ENCODE assay signal across 15 cellular contexts in the genomic region with DNA sequence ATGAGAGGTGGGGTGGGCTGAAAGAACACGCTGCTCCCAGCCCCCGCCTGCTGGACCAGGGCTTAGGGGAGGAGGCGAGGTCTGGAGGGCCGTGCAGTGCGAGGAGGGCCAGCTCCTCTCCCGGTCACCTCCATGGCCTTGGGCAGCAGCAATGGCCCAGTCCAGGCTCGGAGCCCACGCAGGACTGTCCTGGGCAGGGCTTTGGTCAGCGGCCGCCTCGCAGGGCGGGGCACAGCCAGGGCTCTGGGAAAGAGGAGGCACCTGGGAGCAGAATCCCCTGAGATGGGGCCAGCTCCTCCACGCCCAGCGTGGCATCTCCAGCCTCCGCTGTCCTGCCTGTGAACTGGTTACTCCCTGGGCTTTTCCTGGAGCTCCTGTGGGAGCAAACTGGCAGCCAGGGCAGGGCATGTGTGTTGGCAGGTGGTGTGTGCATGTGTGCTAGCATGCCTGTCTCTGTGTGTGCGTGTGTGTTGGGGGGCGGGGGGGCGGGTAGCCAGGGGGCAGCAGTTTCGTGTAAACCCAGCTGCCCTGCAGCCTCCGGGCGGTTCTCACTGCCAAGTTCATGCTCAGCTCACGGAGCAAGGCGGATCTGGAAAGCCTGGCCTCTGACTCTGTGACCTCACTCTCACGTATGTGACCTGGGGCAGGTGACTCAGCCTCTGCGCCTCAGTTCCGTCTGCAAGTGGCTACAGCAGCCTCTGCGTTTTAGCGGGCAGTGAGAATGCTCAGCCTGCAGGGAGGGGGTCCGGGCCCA. TPM values are rescaled to one million over a fixed set of nuclear protein-coding genes. Genes with fewer than 3 reads are reported as not detected.
A peak's percentile ranks its signal among the peaks of the same experiment; 100 is the strongest.
DNase-seq lines count a peak whose midpoint lies in the region; ATAC-seq, FAIRE-seq and TF ChIP-seq lines count a peak whose summit lies in the region.
"Had no signal": no experiment of that assay in that cellular context is flagged by ENCODE, and none has a peak within 500 bp of the region (broad histone marks: within the 10 kb centered on the region; RNA-seq: fewer than 3 reads in every experiment).

No MANE protein-coding gene starts in this region.

- H3K9me3 ChIP-seq in SK-N-SH = no peaks in the 10 kb centered on the region
- H3K9me3 ChIP-seq in ascending aorta = peaks cover 12 to 28% of the 10 kb centered on the region in 2 donors
- H3K9me3 ChIP-seq: Caco-2, psoas muscle had no signal

- no peak overlapping the region for H3K4me2 ChIP-seq in SK-N-SH

- no peaks in the 10 kb centered on the region for H4K20me1 ChIP-seq in SK-N-SH (ENCODE audit: insufficient read depth)

- H3K79me2 ChIP-seq in SK-N-SH (ENCODE audit: insufficient read depth) = no peaks in the 10 kb centered on the region

- no peaks in the 10 kb centered on the region for H3K9me2 ChIP-seq in SK-N-SH

- ATAC-seq in HG03521 (IDR thresholded peaks at IDR 0.05; ENCODE audit: unreplicated experiment) = no peak
- ATAC-seq: psoas muscle had no signal

- H3K36me3 ChIP-seq in bronchial epithelial cell (ENCODE audit: control insufficient read depth, insufficient read depth, low read length) = no peaks in the 10 kb centered on the region
- H3K36me3 ChIP-seq in SK-N-SH (replicated peaks in 1 of 2; ENCODE audit: control insufficient read depth in 1 of 2, insufficient read depth in 2 of 2, low read length in 1 of 2) = no peaks in the 10 kb centered on the region
- no peaks in the 10 kb centered on the region for H3K36me3 ChIP-seq in ascending aorta

- H3K4me1 ChIP-seq in SK-N-SH (ENCODE audit: control insufficient read depth in 1 of 2, insufficient read depth in 2 of 2, low read depth in 1 of 2, low read length in 1 of 2) (peaks cover 0 to 5% of the 10 kb centered on the region in 2 experiments; a peak in 1 of 4 replicates), ascending aorta (no peaks in the 10 kb centered on the region)
- H3K4me1 ChIP-seq: psoas muscle had no signal

- DNase-seq in EH (ENCODE audit: low read depth) (peak; percentile 48), LNCaP clone FGC (ENCODE audit: low read depth) (peak; percentile 21), bronchial epithelial cell (ENCODE audit: low read depth) (peak; percentile 85), lung microvascular endothelial cell (ENCODE audit: low read depth in 2 of 2) (peak; percentile 12 to 54), SK-N-SH (no peak), T-helper 2 cell (no peak), ascending aorta (ENCODE audit: low spot score in 2 of 2) (no peak)
- DNase-seq: Caco-2; GOT3; NCI-H2107; psoas muscle; stimulated activated CD4-positive, alpha-beta T cell treated with anti-CD3 and anti-CD28 coated beads, Interleukin-2, amount 100 ng/mL, for 48 hours; stimulated activated naive CD4-positive, alpha-beta T cell treated with Interleukin-2 at 50 U/mL for 16 hours had no signal

- H3K27me3 ChIP-seq in bronchial epithelial cell (ENCODE audit: control insufficient read depth, insufficient read depth, low read length) = no peaks in the 10 kb centered on the region
- H3K27me3 ChIP-seq in SK-N-SH (ENCODE audit: insufficient read depth) = no peaks in the 10 kb centered on the region
- no peaks in the 10 kb centered on the region for H3K27me3 ChIP-seq in ascending aorta

- intact Hi-C loops in ascending aorta (cut with DNase I) = no loop called here

- 46% methylated on average over 10 of the region's 29 CpGs for WGBS in SK-N-SH (ENCODE audit: low lambda C conversion rate)

- no peak overlapping the region for H3K9ac ChIP-seq in SK-N-SH

- POLR2A ChIA-PET in SK-N-SH (lab: Yijun Ruan, JAX) = no interaction called here

- H3K27ac ChIP-seq in SK-N-SH (ENCODE audit: low read depth in 2 of 2, low read length in 1 of 2) (no peak overlapping the region), ascending aorta (no peak overlapping the region)
- H3K27ac ChIP-seq: psoas muscle had no signal

- no peak for TF ChIP-seq RAD21 in SK-N-SH (IDR thresholded peaks at IDR 0.05; ENCODE audit: low read length)

- TF ChIP-seq CTCF in LNCaP clone FGC (IDR thresholded peaks at IDR 0.05; ENCODE audit: control insufficient read depth, extremely low read depth, insufficient read depth) = no peak
- TF ChIP-seq CTCF in bronchial epithelial cell (IDR thresholded peaks at IDR 0.05; ENCODE audit: insufficient read depth, low read length, severe bottlenecking) = no peak
- TF ChIP-seq CTCF in SK-N-SH (IDR thresholded peaks at IDR 0.05) = no peak
- no peak for TF ChIP-seq CTCF in ascending aorta (IDR thresholded peaks at IDR 0.05)

- TF ChIP-seq EP300 in SK-N-SH (IDR thresholded peaks at IDR 0.05; ENCODE audit: borderline replicate concordance in 1 of 2, low read depth in 1 of 2, low read length in 1 of 2) = no peak

- no peaks in the 10 kb centered on the region for H3F3A ChIP-seq in SK-N-SH (replicated peaks; ENCODE audit: insufficient read depth)

- H2AFZ ChIP-seq in SK-N-SH (ENCODE audit: low read depth) = no peak overlapping the region

- CTCF ChIA-PET in SK-N-SH (lab: Yijun Ruan, JAX) = interaction anchor here (1.1 to 4.0 kb wide), 8 partner anchors 9 to 83 kb away, joined by 3 to 57 read pairs (median 6); no protein-coding TSS in a partner anchor

- FAIRE-seq in bronchial epithelial cell (lab: Jason Lieb, UNC) = no peak
- FAIRE-seq: astrocyte had no signal

- H3K4me3 ChIP-seq in LNCaP clone FGC (ENCODE audit: low read depth, low read length) = no peak overlapping the region
- H3K4me3 ChIP-seq in bronchial epithelial cell (ENCODE audit: low read depth, low read length) = no peak overlapping the region
- no peak overlapping the region for H3K4me3 ChIP-seq in SK-N-SH (ENCODE audit: low read depth in 2 of 2, low read length in 1 of 2)
- no peak overlapping the region for H3K4me3 ChIP-seq in ascending aorta
- H3K4me3 ChIP-seq: psoas muscle had no signal

TF ChIP-seq in SK-N-SH, 30 proteins besides CTCF, POLR2A, EP300 and RAD21:
- TF ChIP-seq ELF1 (IDR thresholded peaks at IDR 0.05) = no peak
- TF ChIP-seq FOXM1 (IDR thresholded peaks at IDR 0.05; ENCODE audit: low read depth) = no peak
- TF ChIP-seq, protein P1, sequence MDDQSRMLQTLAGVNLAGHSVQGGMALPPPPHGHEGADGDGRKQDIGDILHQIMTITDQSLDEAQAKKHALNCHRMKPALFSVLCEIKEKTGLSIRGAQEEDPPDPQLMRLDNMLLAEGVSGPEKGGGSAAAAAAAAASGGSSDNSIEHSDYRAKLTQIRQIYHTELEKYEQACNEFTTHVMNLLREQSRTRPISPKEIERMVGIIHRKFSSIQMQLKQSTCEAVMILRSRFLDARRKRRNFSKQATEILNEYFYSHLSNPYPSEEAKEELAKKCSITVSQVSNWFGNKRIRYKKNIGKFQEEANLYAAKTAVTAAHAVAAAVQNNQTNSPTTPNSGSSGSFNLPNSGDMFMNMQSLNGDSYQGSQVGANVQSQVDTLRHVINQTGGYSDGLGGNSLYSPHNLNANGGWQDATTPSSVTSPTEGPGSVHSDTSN (IDR thresholded peaks at IDR 0.05) = no peak
- no peak for TF ChIP-seq NRF1 (IDR thresholded peaks at IDR 0.05; ENCODE audit: low read depth, low read length)
- no peak for TF ChIP-seq GATA2 (CRISPR knock-in tag; IDR thresholded peaks at IDR 0.05)
- no peak for TF ChIP-seq MEF2A (IDR thresholded peaks at IDR 0.05; ENCODE audit: borderline replicate concordance, low read depth)
- TF ChIP-seq POLR2AphosphoS5 (IDR thresholded peaks at IDR 0.05; ENCODE audit: low read depth, low read length) = no peak
- no peak for TF ChIP-seq JUND (IDR thresholded peaks at IDR 0.05)
- TF ChIP-seq NFIC (IDR thresholded peaks at IDR 0.05; ENCODE audit: borderline replicate concordance) = no peak
- no peak for TF ChIP-seq FOSL2 (IDR thresholded peaks at IDR 0.05; ENCODE audit: borderline replicate concordance, low read depth)
- TF ChIP-seq TEAD4 (IDR thresholded peaks at IDR 0.05; ENCODE audit: borderline replicate concordance, insufficient read depth) = no peak
- no peak for TF ChIP-seq SIN3A (IDR thresholded peaks at IDR 0.05; ENCODE audit: borderline replicate concordance, low read depth, low read length)
- no peak for TF ChIP-seq MXI1 (IDR thresholded peaks at IDR 0.05; ENCODE audit: low read depth, low read length)
- no peak for TF ChIP-seq RCOR1 (IDR thresholded peaks at IDR 0.05; ENCODE audit: low read length)
- TF ChIP-seq SMC3 (IDR thresholded peaks at IDR 0.05; ENCODE audit: low read depth, low read length) = no peak
- no peak for TF ChIP-seq TCF12 (IDR thresholded peaks at IDR 0.05)
- TF ChIP-seq RFX5 (IDR thresholded peaks at IDR 0.05; ENCODE audit: low read length) = no peak
- no peak for TF ChIP-seq TAF1 (IDR thresholded peaks at IDR 0.05; ENCODE audit: borderline replicate concordance, low read depth, low read length)
- TF ChIP-seq, protein P2, sequence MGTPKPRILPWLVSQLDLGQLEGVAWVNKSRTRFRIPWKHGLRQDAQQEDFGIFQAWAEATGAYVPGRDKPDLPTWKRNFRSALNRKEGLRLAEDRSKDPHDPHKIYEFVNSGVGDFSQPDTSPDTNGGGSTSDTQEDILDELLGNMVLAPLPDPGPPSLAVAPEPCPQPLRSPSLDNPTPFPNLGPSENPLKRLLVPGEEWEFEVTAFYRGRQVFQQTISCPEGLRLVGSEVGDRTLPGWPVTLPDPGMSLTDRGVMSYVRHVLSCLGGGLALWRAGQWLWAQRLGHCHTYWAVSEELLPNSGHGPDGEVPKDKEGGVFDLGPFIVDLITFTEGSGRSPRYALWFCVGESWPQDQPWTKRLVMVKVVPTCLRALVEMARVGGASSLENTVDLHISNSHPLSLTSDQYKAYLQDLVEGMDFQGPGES (IDR thresholded peaks at IDR 0.05; ENCODE audit: low read depth, low read length) = no peak
- TF ChIP-seq, protein P3, sequence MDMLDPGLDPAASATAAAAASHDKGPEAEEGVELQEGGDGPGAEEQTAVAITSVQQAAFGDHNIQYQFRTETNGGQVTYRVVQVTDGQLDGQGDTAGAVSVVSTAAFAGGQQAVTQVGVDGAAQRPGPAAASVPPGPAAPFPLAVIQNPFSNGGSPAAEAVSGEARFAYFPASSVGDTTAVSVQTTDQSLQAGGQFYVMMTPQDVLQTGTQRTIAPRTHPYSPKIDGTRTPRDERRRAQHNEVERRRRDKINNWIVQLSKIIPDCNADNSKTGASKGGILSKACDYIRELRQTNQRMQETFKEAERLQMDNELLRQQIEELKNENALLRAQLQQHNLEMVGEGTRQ (IDR thresholded peaks at IDR 0.05; ENCODE audit: borderline replicate concordance, low read depth, low read length) = no peak
TF ChIP-seq in SK-N-SH: peak in this region for 0.

RNA-seq across cellular contexts. Expression of a gene that starts 27.5 kb away (rescaled TPM):
- total RNA-seq in bronchial epithelial cell (14.5 and 21.6 TPM in 2 replicates), lung microvascular endothelial cell (0.20 and 0.44 TPM in 2 replicates), ascending aorta (not detected)
- polyA plus RNA-seq in SK-N-SH (2012; rRNA removed) = 0.10 and 0.18 TPM in 2 replicates
- polyA plus RNA-seq in SK-N-SH (2012; cell fraction: cytosol; rRNA removed) = 0.09 and 0.12 TPM in 2 replicates
- polyA plus RNA-seq in SK-N-SH (2012; cell fraction: nucleus; rRNA removed) = 0.68 and 0.83 TPM in 2 replicates

Comparison
In these comparisons a context has a peak if more than half of its experiments do, and no peak if none do; other contexts are left out.
1. DNase-seq: peak in EH (single experiment), LNCaP clone FGC (single experiment), bronchial epithelial cell (single experiment) and lung microvascular endothelial cell (2 of 2); none in SK-N-SH (single experiment), T-helper 2 cell (0 of 5) and ascending aorta (0 of 2).
2. RNA of a gene that starts 27.5 kb away (total RNA-seq): 14.5 to 21.6 TPM in bronchial epithelial cell; 0.20 to 0.44 TPM in lung microvascular endothelial cell and not detected in ascending aorta (single experiment); every median in the first group is over 10 times any median in the second.